Comparison of ENCODE assay signal across 23 cellular contexts in the genomic region with DNA sequence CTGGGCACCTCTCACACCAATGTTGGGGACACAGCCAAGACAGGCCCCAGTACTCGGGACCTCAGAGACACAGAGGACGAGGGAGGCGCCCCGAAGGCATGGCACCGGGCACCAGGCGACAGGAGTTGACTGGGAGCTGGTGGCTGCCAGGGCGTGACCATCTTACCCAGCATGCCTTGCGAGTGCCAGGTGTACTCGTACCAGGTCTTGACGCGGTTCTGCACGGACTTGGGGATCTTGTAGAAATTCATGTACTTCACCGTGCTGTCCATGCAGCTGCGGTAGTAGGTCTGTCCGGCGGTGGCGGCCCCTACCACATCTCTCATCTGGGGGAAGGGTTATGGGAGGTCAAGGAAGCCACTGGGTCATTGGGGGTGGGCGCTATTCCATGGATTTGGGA.
"Had no signal": no experiment of that assay in that cellular context is flagged by ENCODE, and none has a peak within 500 bp of the region (broad histone marks: within the 10 kb centered on the region; RNA-seq: fewer than 3 reads in every experiment).

No MANE protein-coding gene starts in this region.

- H3K4me3 ChIP-seq: ascending aorta, cardiac muscle cell, gastroesophageal sphincter, hepatocyte, right atrium auricular region, tibial nerve had no signal

- H3K4me1 ChIP-seq: ascending aorta, gastroesophageal sphincter, parathyroid adenoma, right atrium auricular region had no signal

- H3K9me3 ChIP-seq: ascending aorta, gastroesophageal sphincter, right atrium auricular region, tibial nerve had no signal

- H3K27me3 ChIP-seq: ascending aorta, cardiac muscle cell, hepatocyte, right atrium auricular region had no signal

- H3K9ac ChIP-seq: parathyroid adenoma had no signal

- FAIRE-seq: endothelial cell of umbilical vein had no signal

- H2AFZ ChIP-seq: hepatocyte, parathyroid adenoma had no signal

- H3K36me3 ChIP-seq: ascending aorta, cardiac muscle cell, gastroesophageal sphincter, right atrium auricular region, tibial nerve had no signal

- DNase-seq: activated CD4-positive, alpha-beta T cell treated with anti-CD3 and anti-CD28 coated beads for 36 hours; activated CD4-positive, alpha-beta T cell treated with anti-CD3 and anti-CD28 coated beads, Interleukin-2, amount 50 U/mL, for 4 hours; activated CD4-positive, CD25-positive, alpha-beta regulatory T cell; activated CD8-positive, alpha-beta memory T cell treated with anti-CD3 and anti-CD28 coated beads for 24 hours; activated effector memory CD4-positive, alpha-beta T cell treated with Interleukin-2 at 50 U/mL for 16 hours; activated naive CD4-positive, alpha-beta T cell treated with anti-CD3 and anti-CD28 coated beads for 36 hours; activated naive CD8-positive, alpha-beta T cell treated with anti-CD3 and anti-CD28 coated beads, Interleukin-2, amount 10 ng/mL, durations not matched to agents 7 days and 5 days; cerebellar nuclear complex; cortex of kidney; islet precursor cell; left cardiac atrium; naive thymus-derived CD4-positive, alpha-beta T cell; nucleus accumbens; stimulated activated CD4-positive, alpha-beta T cell treated with anti-CD3 and anti-CD28 coated beads, Interleukin-2, amount 100 ng/mL, for 48 hours; stimulated activated naive CD4-positive, alpha-beta T cell treated with Interleukin-2 at 50 U/mL for 16 hours had no signal

- H3K79me2 ChIP-seq: hepatocyte, parathyroid adenoma had no signal

- H3K4me2 ChIP-seq: hepatocyte had no signal

- H3K27ac ChIP-seq: ascending aorta, cardiac muscle cell, gastroesophageal sphincter, hepatocyte, parathyroid adenoma, right atrium auricular region, tibial nerve had no signal

- ATAC-seq: activated CD4-positive, alpha-beta T cell treated with anti-CD3 and anti-CD28 coated beads for 36 hours; gastroesophageal sphincter; left cardiac atrium; naive thymus-derived CD4-positive, alpha-beta T cell had no signal
